In genomic region chr7:36152756-36153570, GRCh38 we compare ENCODE assay signal across 1 cellular context.
A peak's percentile ranks its signal among the peaks of the same experiment; 100 is the strongest.
TF ChIP-seq lines count a peak whose summit lies in the region.

TSS of gene EEPD1 (plus strand) at chr7:36153254. CDS start at chr7:36154325, 1,071 bp downstream.

TF ChIP-seq in A549, 52 proteins besides CTCF, POLR2A, EP300 and RAD21 (continued from another document):
- TF ChIP-seq FOSL2 (IDR thresholded peaks at IDR 0.05): no peak
- TF ChIP-seq FOSL2 (CRISPR knock-in tag; IDR thresholded peaks at IDR 0.05): no peak
- no peak for TF ChIP-seq PBX3 (IDR thresholded peaks at IDR 0.05)
- TF ChIP-seq GATA3 (IDR thresholded peaks at IDR 0.05; ENCODE audit: borderline replicate concordance): peak; percentile 11; the same call in 1 of the 2 replicates
- peak; percentile 83 for TF ChIP-seq MYC (IDR thresholded peaks at IDR 0.05; ENCODE audit: borderline replicate concordance, low read length)
- no peak for TF ChIP-seq RCOR1 (IDR thresholded peaks at IDR 0.05; ENCODE audit: low read depth, low read length)
- no peak for TF ChIP-seq TFCP2L1 (CRISPR knock-in tag; IDR thresholded peaks at IDR 0.05)
- TF ChIP-seq CEBPB (IDR thresholded peaks at IDR 0.05): no peak
- no peak for TF ChIP-seq ELK1 (IDR thresholded peaks at IDR 0.05; ENCODE audit: low read depth, low read length)
